In genomic region chr1:203146537-203146936, GRCh38 we compare ENCODE assay signal across 21 cellular contexts. TPM values are rescaled to one million over a fixed set of nuclear protein-coding genes. Genes with fewer than 3 reads are reported as not detected.
"Had no signal": no experiment of that assay in that cellular context is flagged by ENCODE, and none has a peak within 500 bp of the region (broad histone marks: within the 10 kb centered on the region; RNA-seq: fewer than 3 reads in every experiment).

No MANE protein-coding gene starts in this region.

- H3K27me3 ChIP-seq: cardiac muscle cell, testis had no signal

- H3K27ac ChIP-seq: cardiac muscle cell, coronary artery, left ventricle myocardium inferior, prostate gland, skin epidermis, testis had no signal

- H3K4me1 ChIP-seq: prostate gland had no signal

- H3K9me3 ChIP-seq: left ventricle myocardium inferior, prostate gland, testis had no signal

- H3K4me3 ChIP-seq: cardiac muscle cell, coronary artery, left ventricle myocardium inferior, prostate gland, skin epidermis, testis had no signal

- H3K27me3 Mint-ChIP-seq: activated T-cell treated with anti-CD3 and anti-CD28 coated beads, Interleukin-2, amount 50 U/mL, for 24 hours had no signal

- DNase-seq: activated CD4-positive, alpha-beta memory T cell treated with anti-CD3 and anti-CD28 coated beads, Interleukin-2, amount 10 ng/mL, durations not matched to agents 7 days and 5 days; activated CD4-positive, alpha-beta T cell treated with anti-CD3 and anti-CD28 coated beads for 4 hours; activated naive CD4-positive, alpha-beta T cell treated with anti-CD3 and anti-CD28 coated beads, Interleukin-2, amount 10 ng/mL, durations not matched to agents 7 days and 5 days; activated T-cell treated with anti-CD3 and anti-CD28 coated beads, Interleukin-2, amount 50 U/mL, for 24 hours; effector memory CD4-positive, alpha-beta T cell; foreskin fibroblast; left ventricle myocardium inferior; natural killer cell; stimulated activated CD4-positive, alpha-beta T cell treated with anti-CD3 and anti-CD28 coated beads, Interleukin-4, amount 100 ng/mL, for 4 hours; stimulated activated CD8-positive, alpha-beta memory T cell treated with anti-CD3 and anti-CD28 coated beads, Interleukin-4, amount 100 ng/mL, for 48 hours; stimulated activated naive CD4-positive, alpha-beta T cell treated with Interleukin-2 at 50 U/mL for 16 hours; testis had no signal

- H3K9me3 Mint-ChIP-seq: activated CD4-positive, alpha-beta memory T cell treated with anti-CD3 and anti-CD28 coated beads, Interleukin-2, amount 10 ng/mL, durations not matched to agents 7 days and 5 days; activated naive CD4-positive, alpha-beta T cell treated with anti-CD3 and anti-CD28 coated beads, Interleukin-2, amount 10 ng/mL, durations not matched to agents 7 days and 5 days; activated T-cell treated with anti-CD3 and anti-CD28 coated beads, Interleukin-2, amount 50 U/mL, for 24 hours; natural killer cell; T-helper 1 cell treated with Interleukin-12 subunit alpha and Interleukin-12 subunit beta and Interleukin-4 antibody, amounts not matched to agents 30 μg/mL and 1 μg/mL, for 36 hours had no signal

- H3K27ac Mint-ChIP-seq: activated CD4-positive, alpha-beta memory T cell treated with anti-CD3 and anti-CD28 coated beads, Interleukin-2, amount 10 ng/mL, durations not matched to agents 7 days and 5 days; activated naive CD4-positive, alpha-beta T cell treated with anti-CD3 and anti-CD28 coated beads, Interleukin-2, amount 10 ng/mL, durations not matched to agents 7 days and 5 days; activated T-cell treated with anti-CD3 and anti-CD28 coated beads, Interleukin-2, amount 50 U/mL, for 24 hours; natural killer cell; T-helper 1 cell treated with Interleukin-12 subunit alpha and Interleukin-12 subunit beta and Interleukin-4 antibody, amounts not matched to agents 30 μg/mL and 1 μg/mL, for 36 hours had no signal

- ATAC-seq: natural killer cell, right cardiac atrium had no signal

- H3K36me3 Mint-ChIP-seq: activated naive CD4-positive, alpha-beta T cell treated with anti-CD3 and anti-CD28 coated beads, Interleukin-2, amount 10 ng/mL, durations not matched to agents 7 days and 5 days; natural killer cell had no signal

- H3K4me1 Mint-ChIP-seq: activated CD4-positive, alpha-beta memory T cell treated with anti-CD3 and anti-CD28 coated beads, Interleukin-2, amount 10 ng/mL, durations not matched to agents 7 days and 5 days; activated naive CD4-positive, alpha-beta T cell treated with anti-CD3 and anti-CD28 coated beads, Interleukin-2, amount 10 ng/mL, durations not matched to agents 7 days and 5 days; natural killer cell had no signal

- H3K36me3 ChIP-seq: cardiac muscle cell, left ventricle myocardium inferior, prostate gland had no signal

- H3K4me3 Mint-ChIP-seq: activated CD4-positive, alpha-beta memory T cell treated with anti-CD3 and anti-CD28 coated beads, Interleukin-2, amount 10 ng/mL, durations not matched to agents 7 days and 5 days; activated naive CD4-positive, alpha-beta T cell treated with anti-CD3 and anti-CD28 coated beads, Interleukin-2, amount 10 ng/mL, durations not matched to agents 7 days and 5 days; activated T-cell treated with anti-CD3 and anti-CD28 coated beads, Interleukin-2, amount 50 U/mL, for 24 hours; natural killer cell; T-helper 1 cell treated with Interleukin-12 subunit alpha and Interleukin-12 subunit beta and Interleukin-4 antibody, amounts not matched to agents 30 μg/mL and 1 μg/mL, for 36 hours had no signal

RNA-seq across cellular contexts. Expression of gene ADORA1, which starts 19.0 kb away (rescaled TPM):
- total RNA-seq: natural killer cell had no signal

RNA-seq across cellular contexts. Expression of gene MYBPH, which starts 29.1 kb away (rescaled TPM):
- total RNA-seq: activated CD4-positive, alpha-beta memory T cell treated with anti-CD3 and anti-CD28 coated beads, Interleukin-2, amount 10 ng/mL, durations not matched to agents 7 days and 5 days; astrocyte; left ventricle myocardium inferior; natural killer cell; right cardiac atrium; ureter had no signal
- polyA plus RNA-seq: keratinocyte had no signal

RNA-seq across cellular contexts. Expression of gene CHI3L1, which starts 40.0 kb away (rescaled TPM):
- total RNA-seq: activated CD4-positive, alpha-beta memory T cell treated with anti-CD3 and anti-CD28 coated beads, Interleukin-2, amount 10 ng/mL, durations not matched to agents 7 days and 5 days; cardiac muscle cell; left ventricle myocardium inferior had no signal
